Comparison of ENCODE assay signal across 28 cellular contexts in genomic region chr2:9094117-9094516, GRCh38.
DNase-seq lines count a peak whose midpoint lies in the region; ATAC-seq and TF ChIP-seq lines count a peak whose summit lies in the region.
"Had no signal": no experiment of that assay in that cellular context is flagged by ENCODE, and none has a peak within 500 bp of the region (broad histone marks: within the 10 kb centered on the region; RNA-seq: fewer than 3 reads in every experiment).

No MANE protein-coding gene starts in this region.

- ATAC-seq in HG02884 (IDR thresholded peaks at IDR 0.05; ENCODE audit: unreplicated experiment), result no peak
- ATAC-seq: Right ventricle myocardium inferior had no signal

- TF ChIP-seq CTCF in right atrium auricular region (IDR thresholded peaks at IDR 0.05) (no peak), left ventricle myocardium inferior (IDR thresholded peaks at IDR 0.05; ENCODE audit: borderline replicate concordance) (no peak), breast epithelium (IDR thresholded peaks at IDR 0.05) (no peak)

- H3K4me1 ChIP-seq in right atrium auricular region (peaks cover 0 to 23% of the 10 kb centered on the region in 2 donors), left ventricle myocardium inferior (peaks cover 27% of the 10 kb centered on the region), breast epithelium (no peaks in the 10 kb centered on the region)
- H3K4me1 ChIP-seq: HAP-1 had no signal

- H3K9me3 Mint-ChIP-seq in dendritic cell treated with granulocyte-macrophage colony-stimulating factor and Interleukin-4, amounts not matched to agents 40 ng/mL and 50 ng/mL, for 4 days, result no peaks in the 10 kb centered on the region
- H3K9me3 Mint-ChIP-seq: CD4-positive, CD25-positive, alpha-beta regulatory T cell; HFFc6 had no signal

- H3K9me3 ChIP-seq in right atrium auricular region (no peaks in the 10 kb centered on the region), left ventricle myocardium inferior (replicated peaks) (no peaks in the 10 kb centered on the region), breast epithelium (no peaks in the 10 kb centered on the region)
- H3K9me3 ChIP-seq: HAP-1, MG63, SJCRH30 had no signal

- peaks cover 50% of the 10 kb centered on the region for H3K4me1 Mint-ChIP-seq in dendritic cell treated with granulocyte-macrophage colony-stimulating factor and Interleukin-4, amounts not matched to agents 40 ng/mL and 50 ng/mL, for 4 days (ENCODE audit: low read depth)

- H3K27me3 ChIP-seq in right atrium auricular region (no peaks in the 10 kb centered on the region), left ventricle myocardium inferior (ENCODE audit: low read depth) (no peaks in the 10 kb centered on the region), breast epithelium (no peaks in the 10 kb centered on the region)
- H3K27me3 ChIP-seq: MG63, SJCRH30 had no signal

- no peak overlapping the region for H3K4me3 Mint-ChIP-seq in dendritic cell treated with granulocyte-macrophage colony-stimulating factor and Interleukin-4, amounts not matched to agents 40 ng/mL and 50 ng/mL, for 4 days
- H3K4me3 Mint-ChIP-seq: CD4-positive, CD25-positive, alpha-beta regulatory T cell; HFFc6 had no signal

- H3K27ac ChIP-seq in right atrium auricular region, result no peak overlapping the region
- no peak overlapping the region for H3K27ac ChIP-seq in left ventricle myocardium inferior (replicated peaks)
- H3K27ac ChIP-seq in breast epithelium, result no peak overlapping the region
- H3K27ac ChIP-seq: GM23248, PC-9, SJCRH30 had no signal

- no peak overlapping the region for H3K4me3 ChIP-seq in right atrium auricular region
- no peak overlapping the region for H3K4me3 ChIP-seq in left ventricle myocardium inferior
- no peak overlapping the region for H3K4me3 ChIP-seq in breast epithelium
- H3K4me3 ChIP-seq: GM23248, HAP-1, MG63, PC-9, SJCRH30 had no signal

- no peaks in the 10 kb centered on the region for H3K36me3 ChIP-seq in right atrium auricular region
- no peaks in the 10 kb centered on the region for H3K36me3 ChIP-seq in left ventricle myocardium inferior
- H3K36me3 ChIP-seq in breast epithelium, result no peaks in the 10 kb centered on the region
- H3K36me3 ChIP-seq: HAP-1, MG63, SJCRH30 had no signal

- peak overlapping the region; percentile 31 for H3K27ac Mint-ChIP-seq in dendritic cell treated with granulocyte-macrophage colony-stimulating factor and Interleukin-4, amounts not matched to agents 40 ng/mL and 50 ng/mL, for 4 days
- H3K27ac Mint-ChIP-seq: CD4-positive, CD25-positive, alpha-beta regulatory T cell; HFFc6 had no signal

- intact Hi-C loops in left ventricle myocardium inferior (cut with micrococcal nuclease), result no loop called here
- intact Hi-C loops in dendritic cell treated with granulocyte-macrophage colony-stimulating factor and Interleukin-4, amounts not matched to agents 40 ng/mL and 50 ng/mL, for 4 days (cut with micrococcal nuclease), result no loop called here
- intact Hi-C loops in breast epithelium (cut with DNase I; ENCODE audit: low total_unique reads), result no loop called here

- DNase-seq in right atrium auricular region (ENCODE audit: low spot score) (peak; percentile 16), left ventricle myocardium inferior (no peak), midbrain (lab: John Stamatoyannopoulos, UW) (peak; percentile 17), putamen (ENCODE audit: low spot score) (peak; percentile 21), breast epithelium (ENCODE audit: low spot score in 2 of 2) (no peak), AG08396 (ENCODE audit: low spot score) (no peak)
- DNase-seq: 8988T; ACHN; CD4-positive, CD25-positive, alpha-beta regulatory T cell; GDM1; GM23248; HFFc6; KG1; MG63; NCI-H1105 treated with DMSO at 0.1 percent for 48 hours; NCI-H146; NCI-H1930; NCI-H2107; NCI-H446; NCI-H526; NCI-H82; NK-92 treated with Interleukin-12 subunit alpha and Interleukin-12 subunit beta, amount 100 ng/mL, for 24 hours; PC-9; SJCRH30 had no signal

- no peak for TF ChIP-seq POLR2A in breast epithelium (IDR thresholded peaks at IDR 0.05)

- peaks cover 31% of the 10 kb centered on the region for H3K27me3 Mint-ChIP-seq in dendritic cell treated with granulocyte-macrophage colony-stimulating factor and Interleukin-4, amounts not matched to agents 40 ng/mL and 50 ng/mL, for 4 days

- H3K36me3 Mint-ChIP-seq in dendritic cell treated with granulocyte-macrophage colony-stimulating factor and Interleukin-4, amounts not matched to agents 40 ng/mL and 50 ng/mL, for 4 days (ENCODE audit: low read depth), result no peaks in the 10 kb centered on the region
- H3K36me3 Mint-ChIP-seq: CD4-positive, CD25-positive, alpha-beta regulatory T cell had no signal

Comparison
In these comparisons a context has a peak if more than half of its experiments do, and no peak if none do; other contexts are left out.
1. DNase-seq: peak in right atrium auricular region (single experiment), midbrain (single experiment) and putamen (single experiment); none in left ventricle myocardium inferior (single experiment), breast epithelium (0 of 2) and AG08396 (single experiment).